Comparison of ENCODE assay signal across 8 cellular contexts in the genomic region with DNA sequence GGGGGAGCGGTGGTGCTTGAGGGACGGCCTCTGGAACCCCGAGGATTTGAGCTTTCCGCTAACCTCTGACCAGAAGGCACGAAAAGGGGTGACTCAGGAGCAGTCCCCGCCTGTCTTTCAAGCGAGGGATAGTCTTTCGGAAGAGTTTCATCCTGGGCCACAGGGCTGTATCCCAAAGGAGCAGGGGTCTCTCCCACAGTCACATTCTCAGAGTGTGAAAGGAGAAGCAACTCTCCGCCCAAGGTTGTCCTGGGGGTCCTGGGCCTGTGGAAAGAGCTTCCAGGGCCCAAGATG. TPM values are rescaled to one million over a fixed set of nuclear protein-coding genes. Genes with fewer than 3 reads are reported as not detected.
DNase-seq lines count a peak whose midpoint lies in the region; ATAC-seq and TF ChIP-seq lines count a peak whose summit lies in the region.

No MANE protein-coding gene starts in this region.

- peaks cover 10 to 15% (median 10%) of the 10 kb centered on the region in 3 donors for H3K36me3 ChIP-seq in skeletal muscle tissue (ENCODE audit: control insufficient read depth in 3 of 3, insufficient read depth in 3 of 3, low read length in 3 of 3)

- no peak for DNase-seq in H9
- no peak for DNase-seq in right cardiac atrium
- DNase-seq in MV-4-11 (lab: John Stamatoyannopoulos, UW) = no peak
- DNase-seq in DMS153 treated with DMSO at 0.1 percent for 48 hours (lab: John Stamatoyannopoulos, UW; ENCODE audit: unreplicated experiment) = no peak

- H3T11ph ChIP-seq in H9 (ENCODE audit: low read length) = no peak overlapping the region

- intact Hi-C loops in right cardiac atrium (cut with DNase I) = loop anchor here in 1 of 4 donors (5.0 kb wide), 1 partner anchor 65 kb away; no protein-coding TSS in a partner anchor

- no peak overlapping the region for H2BK20ac ChIP-seq in H9 (ENCODE audit: low read depth, low read length, poor library complexity, severe bottlenecking)

- no peaks in the 10 kb centered on the region for H3K79me1 ChIP-seq in H9 (ENCODE audit: insufficient read depth, low read depth, low read length, poor library complexity, severe bottlenecking)

- H3K4ac ChIP-seq in H9 (ENCODE audit: low read depth, low read length) = no peak overlapping the region

- H3K27me3 ChIP-seq in H9 (ENCODE audit: insufficient read depth, low read length) (no peaks in the 10 kb centered on the region; the same call in 1 of the 2 replicates), right cardiac atrium (ENCODE audit: control insufficient read depth, insufficient read depth) (no peaks in the 10 kb centered on the region), skeletal muscle tissue (ENCODE audit: control insufficient read depth in 3 of 3, insufficient read depth in 3 of 3, low read length in 3 of 3) (no peaks in the 10 kb centered on the region)

- 0 out of 2 replicates have a peak overlapping the region, but pooled peaks have one; percentile 65 for H3K14ac ChIP-seq in H9 (ENCODE audit: insufficient read depth, low read length)

- H3K4me1 ChIP-seq in H9 (ENCODE audit: insufficient read depth, low read length) (peaks cover 5% of the 10 kb centered on the region; the same call in 1 of the 2 replicates), right cardiac atrium (ENCODE audit: control insufficient read depth, insufficient read depth, low read length) (peaks cover 3% of the 10 kb centered on the region), skeletal muscle tissue (ENCODE audit: control insufficient read depth in 3 of 3, insufficient read depth in 3 of 3, low read length in 3 of 3) (peaks cover 31 to 50% (median 44%) of the 10 kb centered on the region in 3 donors)

- no peak overlapping the region for H2BK12ac ChIP-seq in H9 (ENCODE audit: insufficient read length, low read depth, low read length)

- H4K20me1 ChIP-seq in H9 (ENCODE audit: control insufficient read depth, insufficient read depth, insufficient read length) = peaks cover 2% of the 10 kb centered on the region

- no peak overlapping the region for H3K27ac ChIP-seq in H9 (ENCODE audit: insufficient read length, low read depth, low read length)
- peak overlapping the region; percentile 40 for H3K27ac ChIP-seq in right cardiac atrium (ENCODE audit: low read length)
- peak overlapping the region; percentile 32 for H3K27ac ChIP-seq in skeletal muscle tissue (ENCODE audit: low read depth, low read length)

- H3K18ac ChIP-seq in H9 (ENCODE audit: insufficient read length, low read depth, low read length) = peak overlapping the region; percentile 8

- no peaks in the 10 kb centered on the region for H3K9me3 Mint-ChIP-seq in H9

- H3K4me3 ChIP-seq in WI38 (ENCODE audit: low read depth, low read length) (peak overlapping the region; percentile 57), right cardiac atrium (ENCODE audit: low read length) (peak overlapping the region; percentile 41), skeletal muscle tissue (ENCODE audit: low read length in 3 of 3) (peak overlapping the region; percentile 72 to 79 (median 77))

- H3K56ac ChIP-seq in H9 (ENCODE audit: insufficient read length, low read depth, low read length) = no peak overlapping the region

- H3K23me2 ChIP-seq in H9 (ENCODE audit: insufficient read length, low read depth, low read length, poor library complexity, severe bottlenecking) = peaks cover 13% of the 10 kb centered on the region

- peaks cover 1 to 10% (median 9%) of the 10 kb centered on the region in 3 experiments; a peak in 5 of 7 replicates for H3K36me3 Mint-ChIP-seq in H9 (ENCODE audit: insufficient read depth in 1 of 3, low read depth in 3 of 3)

- TF ChIP-seq CTCF in H9 (conservative IDR thresholded peaks at IDR 0.05) = no peak
- TF ChIP-seq CTCF in WI38 (IDR thresholded peaks at IDR 0.05; ENCODE audit: low read depth, low read length) = no peak

- no peak overlapping the region for H2BK15ac ChIP-seq in H9 (ENCODE audit: low read depth, low read length)

- no peak overlapping the region for H2BK120ac ChIP-seq in H9 (ENCODE audit: low read depth, low read length, poor library complexity, severe bottlenecking)

- no peak overlapping the region for H2AFZ ChIP-seq in H9 (ENCODE audit: low read length)

- H3K27ac Mint-ChIP-seq in H9 = peak overlapping the region in 1 of 3 experiments; percentile 79; a peak in 2 of 7 replicates

- H3K9me3 ChIP-seq in H9 (ENCODE audit: control insufficient read depth, low read depth, low read length) (no peaks in the 10 kb centered on the region), right cardiac atrium (ENCODE audit: control insufficient read depth, low read length) (no peaks in the 10 kb centered on the region), skeletal muscle tissue (ENCODE audit: control insufficient read depth in 3 of 3, low read length in 3 of 3) (no peaks in the 10 kb centered on the region)

- ATAC-seq in right cardiac atrium (no peak), HG03025 (IDR thresholded peaks at IDR 0.05; ENCODE audit: low FRiP score, unreplicated experiment) (no peak), GM21786 (IDR thresholded peaks at IDR 0.05; ENCODE audit: unreplicated experiment) (no peak)

- H3K23ac ChIP-seq in H9 (ENCODE audit: insufficient read length, low read depth, low read length) = no peak overlapping the region

- H3K9ac ChIP-seq in H9 (ENCODE audit: extremely low read depth, insufficient read length, low read length) = no peak overlapping the region
- H3K9ac ChIP-seq in skeletal muscle tissue (ENCODE audit: low read depth in 1 of 3, low read length in 3 of 3) = peak overlapping the region; percentile 47 to 86 (median 68)

- H3K79me2 ChIP-seq in H9 (ENCODE audit: insufficient read depth, low read length) = no peaks in the 10 kb centered on the region

- H3K27me3 Mint-ChIP-seq in H9 (ENCODE audit: low read depth) = peaks cover 27% of the 10 kb centered on the region

- H3K4me2 ChIP-seq in H9 (ENCODE audit: insufficient read depth, insufficient read length, low read length) = peak overlapping the region; percentile 12

- H4K8ac ChIP-seq in H9 (replicated peaks; ENCODE audit: insufficient read length, low read depth, low read length) = no peak overlapping the region

- peak overlapping the region; percentile 48 to 70 for H3K4me3 Mint-ChIP-seq in H9

- H2BK5ac ChIP-seq in H9 (ENCODE audit: insufficient read length, low read length) = no peak overlapping the region

- H4K5ac ChIP-seq in H9 (ENCODE audit: insufficient read length, low read depth, low read length) = no peak overlapping the region

- no peak overlapping the region for H4K91ac ChIP-seq in H9 (ENCODE audit: insufficient read length, low read depth, low read length)

- H3K4me1 Mint-ChIP-seq in H9 = peaks cover 11 to 24% of the 10 kb centered on the region in 2 experiments

- no CpG with 5 or more reads among the region's 9 CpGs for WGBS in H9 (ENCODE audit: extremely low coverage, insufficient read length, low lambda C conversion rate)
- WGBS in right cardiac atrium = 55% methylated on average over 9 of the region's 9 CpGs

- no peak overlapping the region for H2AK5ac ChIP-seq in H9 (ENCODE audit: insufficient read length, low read length)

RNA-seq across cellular contexts. Expression of a gene that starts 1.4 kb away (rescaled TPM):
- total RNA-seq in H9 (2021) (23.5 and 24.0 TPM in 2 replicates), right cardiac atrium (10 to 100 TPM; 27.2 to 39.9 (median 36.2) TPM), skeletal muscle tissue (5.2 TPM)
- polyA plus RNA-seq in right cardiac atrium = 18.1 TPM
